In the genomic region with DNA sequence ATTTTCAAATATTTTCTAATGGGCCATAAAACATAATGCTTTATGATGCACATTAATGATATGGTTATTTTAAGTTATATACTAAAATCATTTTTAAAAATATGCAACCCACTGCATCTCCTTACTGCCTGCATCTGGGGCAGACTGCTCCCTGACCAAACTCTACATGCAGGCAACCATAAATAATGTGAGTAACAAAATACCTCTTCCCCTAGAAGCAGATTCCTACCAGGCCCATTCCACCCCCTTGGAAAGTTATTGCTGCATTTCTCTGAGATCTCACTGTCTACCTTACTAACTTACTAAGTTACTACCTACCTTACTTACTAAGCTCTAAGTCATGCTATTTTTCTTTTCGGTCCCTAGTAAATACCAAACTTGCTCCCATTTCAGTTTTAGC, we compare ENCODE assay signal across 25 cellular contexts.
DNase-seq lines count a peak whose midpoint lies in the region; ATAC-seq and TF ChIP-seq lines count a peak whose summit lies in the region.
"Had no signal": no experiment of that assay in that cellular context is flagged by ENCODE, and none has a peak within 500 bp of the region (broad histone marks: within the 10 kb centered on the region; RNA-seq: fewer than 3 reads in every experiment).

No MANE protein-coding gene starts in this region.

- no peaks in the 10 kb centered on the region for H3K27me3 ChIP-seq in PC-3 (ENCODE audit: low read length)
- H3K27me3 ChIP-seq: BE2C, colonic mucosa, MG63, pancreas had no signal

- CTCF ChIA-PET in PC-3 (lab: Charles Lee), result interaction anchor here (0.9 kb wide), 1 partner anchor 30 kb away, joined by 3 read pairs; no protein-coding TSS in a partner anchor

- peaks cover 42% of the 10 kb centered on the region for H3K4me1 Mint-ChIP-seq in chondrocyte (ENCODE audit: low read depth)
- H3K4me1 Mint-ChIP-seq in T-helper 2 cell treated with Interferon-gamma antibody and Interleukin-4, amounts not matched to agents 5 μg/mL and 100 μg/mL, for 36 hours (ENCODE audit: low read depth), result peaks cover 14% of the 10 kb centered on the region
- peaks cover 17% of the 10 kb centered on the region for H3K4me1 Mint-ChIP-seq in activated T-helper 2 cell treated with anti-CD3 and anti-CD28 coated beads, Interferon-gamma antibody, Interleukin-2, Interleukin-4, amounts not matched to agents 10 μg/mL and 5 μg/mL and 100 μg/mL, durations not matched to agents 14 hours and 24 hours and 36 hours (ENCODE audit: low read depth)

- peak overlapping the region; percentile 80 for H3K27ac Mint-ChIP-seq in chondrocyte (ENCODE audit: unreplicated experiment)
- no peak overlapping the region for H3K27ac Mint-ChIP-seq in T-helper 2 cell treated with Interferon-gamma antibody and Interleukin-4, amounts not matched to agents 5 μg/mL and 100 μg/mL, for 36 hours
- H3K27ac Mint-ChIP-seq in activated T-helper 2 cell treated with anti-CD3 and anti-CD28 coated beads, Interferon-gamma antibody, Interleukin-2, Interleukin-4, amounts not matched to agents 10 μg/mL and 5 μg/mL and 100 μg/mL, durations not matched to agents 14 hours and 24 hours and 36 hours, result no peak overlapping the region
- H3K27ac Mint-ChIP-seq: activated naive CD4-positive, alpha-beta T cell treated with anti-CD3 and anti-CD28 coated beads for 36 hours; stimulated activated naive CD8-positive, alpha-beta T cell treated with anti-CD3 and anti-CD28 coated beads, Interleukin-15, amount 100 ng/mL, for 72 hours; T-cell had no signal

- no peaks in the 10 kb centered on the region for H3F3A ChIP-seq in PC-3 (ENCODE audit: low read length, unreplicated experiment)

- H3K9me3 Mint-ChIP-seq in chondrocyte (ENCODE audit: low read depth), result no peaks in the 10 kb centered on the region
- no peaks in the 10 kb centered on the region for H3K9me3 Mint-ChIP-seq in T-helper 2 cell treated with Interferon-gamma antibody and Interleukin-4, amounts not matched to agents 5 μg/mL and 100 μg/mL, for 36 hours
- H3K9me3 Mint-ChIP-seq in activated T-helper 2 cell treated with anti-CD3 and anti-CD28 coated beads, Interferon-gamma antibody, Interleukin-2, Interleukin-4, amounts not matched to agents 10 μg/mL and 5 μg/mL and 100 μg/mL, durations not matched to agents 14 hours and 24 hours and 36 hours, result no peaks in the 10 kb centered on the region
- H3K9me3 Mint-ChIP-seq: activated naive CD4-positive, alpha-beta T cell treated with anti-CD3 and anti-CD28 coated beads for 36 hours; naive B cell; stimulated activated naive CD8-positive, alpha-beta T cell treated with anti-CD3 and anti-CD28 coated beads, Interleukin-15, amount 100 ng/mL, for 72 hours; T-cell had no signal

- H4K20me1 ChIP-seq in PC-3 (ENCODE audit: low read length), result no peaks in the 10 kb centered on the region

- H3K27me3 Mint-ChIP-seq in chondrocyte (ENCODE audit: low read depth), result no peaks in the 10 kb centered on the region
- H3K27me3 Mint-ChIP-seq in T-helper 2 cell treated with Interferon-gamma antibody and Interleukin-4, amounts not matched to agents 5 μg/mL and 100 μg/mL, for 36 hours (ENCODE audit: low read depth), result no peaks in the 10 kb centered on the region
- no peaks in the 10 kb centered on the region for H3K27me3 Mint-ChIP-seq in activated T-helper 2 cell treated with anti-CD3 and anti-CD28 coated beads, Interferon-gamma antibody, Interleukin-2, Interleukin-4, amounts not matched to agents 10 μg/mL and 5 μg/mL and 100 μg/mL, durations not matched to agents 14 hours and 24 hours and 36 hours (ENCODE audit: low read depth)
- H3K27me3 Mint-ChIP-seq: naive B cell; stimulated activated naive CD8-positive, alpha-beta T cell treated with anti-CD3 and anti-CD28 coated beads, Interleukin-15, amount 100 ng/mL, for 72 hours; T-cell had no signal

- H3K27ac ChIP-seq in PC-3 (ENCODE audit: low read length), result peak overlapping the region; percentile 65
- H3K27ac ChIP-seq: colonic mucosa, pancreas, VCaP had no signal

- no peaks in the 10 kb centered on the region for H3K9me2 ChIP-seq in PC-3 (replicated peaks; ENCODE audit: low read length)

- peak overlapping the region; percentile 11 for H3K4me3 Mint-ChIP-seq in chondrocyte (ENCODE audit: unreplicated experiment)
- no peak overlapping the region for H3K4me3 Mint-ChIP-seq in T-helper 2 cell treated with Interferon-gamma antibody and Interleukin-4, amounts not matched to agents 5 μg/mL and 100 μg/mL, for 36 hours
- H3K4me3 Mint-ChIP-seq in activated T-helper 2 cell treated with anti-CD3 and anti-CD28 coated beads, Interferon-gamma antibody, Interleukin-2, Interleukin-4, amounts not matched to agents 10 μg/mL and 5 μg/mL and 100 μg/mL, durations not matched to agents 14 hours and 24 hours and 36 hours (ENCODE audit: low read depth), result no peak overlapping the region
- H3K4me3 Mint-ChIP-seq: activated naive CD4-positive, alpha-beta T cell treated with anti-CD3 and anti-CD28 coated beads for 36 hours; naive B cell; stimulated activated naive CD8-positive, alpha-beta T cell treated with anti-CD3 and anti-CD28 coated beads, Interleukin-15, amount 100 ng/mL, for 72 hours; T-cell had no signal

- peak overlapping the region; percentile 4; the same call in 1 of the 2 replicates for H3K4me3 ChIP-seq in PC-3 (ENCODE audit: low read length)
- H3K4me3 ChIP-seq: colonic mucosa, GM12878, MG63, pancreas had no signal

- H3K79me2 ChIP-seq in PC-3 (ENCODE audit: low read length), result peaks cover 59% of the 10 kb centered on the region

- POLR2A ChIA-PET in PC-3 (lab: Charles Lee; ENCODE audit: unreplicated experiment), result no interaction called here

- BruUV-seq in PC-3 (replicated peaks; lab: Mats Ljungman, UMichigan), result no TSS peak

- no peak for TF ChIP-seq CTCF in PC-3 (conservative IDR thresholded peaks at IDR 0.05; ENCODE audit: low read depth, low read length)
- no peak for TF ChIP-seq CTCF in chondrocyte (IDR thresholded peaks at IDR 0.05)

- H3K4me1 ChIP-seq in PC-3 (ENCODE audit: insufficient read depth, low read length), result peaks cover 59% of the 10 kb centered on the region
- H3K4me1 ChIP-seq: colonic mucosa, pancreas had no signal

- H3K4me2 ChIP-seq in PC-3 (ENCODE audit: low read length), result peak overlapping the region; percentile 70

- no peak overlapping the region for H3K9ac ChIP-seq in PC-3 (ENCODE audit: low read length)

- peak; percentile 37 for ATAC-seq in PC-3
- ATAC-seq: GM12878; pancreas; stimulated activated naive CD8-positive, alpha-beta T cell treated with anti-CD3 and anti-CD28 coated beads, Interleukin-15, amount 100 ng/mL, for 72 hours; T-cell had no signal

- peak; percentile 71 for DNase-seq in EL
- DNase-seq in PC-3, result peak; percentile 44
- DNase-seq in chondrocyte (ENCODE audit: low spot score), result no peak
- peak; percentile 57 for DNase-seq in renal cortical epithelial cell (ENCODE audit: low read depth)
- DNase-seq in activated CD4-positive, alpha-beta T cell treated with anti-CD3 and anti-CD28 coated beads, Interleukin-2, amount 50 U/mL, for 1 hour, result no peak
- DNase-seq in DMS 273 (lab: John Stamatoyannopoulos, UW; ENCODE audit: unreplicated experiment), result no peak
- DNase-seq in T-helper 2 cell treated with Interferon-gamma antibody and Interleukin-4, amounts not matched to agents 5 μg/mL and 100 μg/mL, for 36 hours (ENCODE audit: low spot score), result no peak
- no peak for DNase-seq in activated T-helper 2 cell treated with anti-CD3 and anti-CD28 coated beads, Interferon-gamma antibody, Interleukin-2, Interleukin-4, amounts not matched to agents 10 μg/mL and 5 μg/mL and 100 μg/mL, durations not matched to agents 14 hours and 24 hours and 36 hours (ENCODE audit: low spot score)
- DNase-seq: activated CD4-positive, alpha-beta T cell treated with anti-CD3 and anti-CD28 coated beads, Interleukin-2, amount 50 U/mL, for 48 hours; activated naive CD4-positive, alpha-beta T cell treated with anti-CD3 and anti-CD28 coated beads for 36 hours; activated T-cell treated with anti-CD3 and anti-CD28 coated beads for 4 hours; BE2C; colonic mucosa; hippocampal formation; naive B cell; NCI-H146; NCI-H2227 treated with DMSO at 0.1 percent for 48 hours; pancreas; stimulated activated CD4-positive, alpha-beta T cell treated with anti-CD3 and anti-CD28 coated beads, Interleukin-2, amount 100 ng/mL, for 24 hours; stimulated activated naive CD8-positive, alpha-beta T cell treated with anti-CD3 and anti-CD28 coated beads, Interleukin-15, amount 100 ng/mL, for 72 hours; T-cell; trophoblast cell had no signal

- H3K36me3 ChIP-seq in PC-3 (ENCODE audit: low read depth, low read length), result no peaks in the 10 kb centered on the region
- H3K36me3 ChIP-seq: BE2C, colonic mucosa, MG63, pancreas had no signal

- H3K9me3 ChIP-seq in PC-3 (ENCODE audit: low read length), result no peaks in the 10 kb centered on the region
- H3K9me3 ChIP-seq: BE2C, colonic mucosa, MG63, pancreas had no signal

- H2AFZ ChIP-seq in PC-3 (ENCODE audit: low read length), result no peak overlapping the region

- intact Hi-C loops in PC-3 (cut with micrococcal nuclease), result no loop called here
- intact Hi-C loops in activated T-helper 2 cell treated with anti-CD3 and anti-CD28 coated beads, Interferon-gamma antibody, Interleukin-2, Interleukin-4, amounts not matched to agents 10 μg/mL and 5 μg/mL and 100 μg/mL, durations not matched to agents 14 hours and 24 hours and 36 hours (cut with micrococcal nuclease), result no loop called here

- H3K36me3 Mint-ChIP-seq in chondrocyte (ENCODE audit: low read depth), result no peaks in the 10 kb centered on the region
- H3K36me3 Mint-ChIP-seq in T-helper 2 cell treated with Interferon-gamma antibody and Interleukin-4, amounts not matched to agents 5 μg/mL and 100 μg/mL, for 36 hours (ENCODE audit: low read depth), result peaks cover 3% of the 10 kb centered on the region
- peaks cover 17% of the 10 kb centered on the region for H3K36me3 Mint-ChIP-seq in activated T-helper 2 cell treated with anti-CD3 and anti-CD28 coated beads, Interferon-gamma antibody, Interleukin-2, Interleukin-4, amounts not matched to agents 10 μg/mL and 5 μg/mL and 100 μg/mL, durations not matched to agents 14 hours and 24 hours and 36 hours (ENCODE audit: low read depth)
- H3K36me3 Mint-ChIP-seq: naive B cell had no signal

Comparison
In these comparisons a context has a peak if more than half of its experiments do, and no peak if none do; other contexts are left out.
1. DNase-seq: peak in EL (single experiment), PC-3 (single experiment) and renal cortical epithelial cell (single experiment); none in chondrocyte (single experiment), activated CD4-positive, alpha-beta T cell treated with anti-CD3 and anti-CD28 coated beads, Interleukin-2, amount 50 U/mL, for 1 hour (single experiment), DMS 273 (single experiment), T-helper 2 cell treated with Interferon-gamma antibody and Interleukin-4, amounts not matched to agents 5 μg/mL and 100 μg/mL, for 36 hours (single experiment) and activated T-helper 2 cell treated with anti-CD3 and anti-CD28 coated beads, Interferon-gamma antibody, Interleukin-2, Interleukin-4, amounts not matched to agents 10 μg/mL and 5 μg/mL and 100 μg/mL, durations not matched to agents 14 hours and 24 hours and 36 hours (single experiment).